In genomic region chr10:34539533-34540315, GRCh38 we compare ENCODE assay signal across 12 cellular contexts.
A peak's percentile ranks its signal among the peaks of the same experiment; 100 is the strongest.
DNase-seq lines count a peak whose midpoint lies in the region; ATAC-seq, FAIRE-seq and TF ChIP-seq lines count a peak whose summit lies in the region.
"Had no signal": no experiment of that assay in that cellular context is flagged by ENCODE, and none has a peak within 500 bp of the region (broad histone marks: within the 10 kb centered on the region; RNA-seq: fewer than 3 reads in every experiment).

No MANE protein-coding gene starts in this region.

- H3K36me3 Mint-ChIP-seq in CD8-positive, alpha-beta T cell, result no peaks in the 10 kb centered on the region
- H3K36me3 Mint-ChIP-seq: CD14-positive monocyte had no signal

- POLR2A ChIA-PET in A549 (lab: Yijun Ruan, JAX), result interaction anchor here (1.2 kb wide), 1 partner anchor 16 kb away, joined by 4 read pairs; no protein-coding TSS in a partner anchor
- POLR2A ChIA-PET in CD8-positive, alpha-beta T cell (lab: Charles Lee), result no interaction called here

- no peak overlapping the region for H3K27ac Mint-ChIP-seq in CD8-positive, alpha-beta T cell
- H3K27ac Mint-ChIP-seq: CD14-positive monocyte had no signal

- no peak for TF ChIP-seq POLR2A in A549 (IDR thresholded peaks at IDR 0.05; ENCODE audit: low read length)

- H3K9me3 ChIP-seq in A549 (no peaks in the 10 kb centered on the region), kidney (ENCODE audit: control insufficient read depth in 1 of 2, low read length in 2 of 2) (no peaks in the 10 kb centered on the region)
- H3K9me3 ChIP-seq in CD8-positive, alpha-beta T cell (ENCODE audit: low read length), result no peaks in the 10 kb centered on the region
- H3K9me3 ChIP-seq: thoracic aorta had no signal

- no peak for FAIRE-seq in A549 (lab: Jason Lieb, UNC)
- FAIRE-seq in kidney (lab: Jason Lieb, UNC), result no peak

- TF ChIP-seq RAD21 in A549 (conservative IDR thresholded peaks at IDR 0.05 in 1 of 2, IDR thresholded peaks at IDR 0.05 in 1 of 2), result no peak

- H3K4me3 ChIP-seq in A549 (peak overlapping the region; percentile 31), kidney (ENCODE audit: low read length in 2 of 2) (peak overlapping the region; percentile 28)
- no peak overlapping the region for H3K4me3 ChIP-seq in CD8-positive, alpha-beta T cell (ENCODE audit: low read depth, low read length)
- H3K4me3 ChIP-seq: thoracic aorta had no signal

- WGBS in A549 (ENCODE audit: missing lambda C conversion rate), result 12% methylated on average over 13 of the region's 13 CpGs

- CTCF ChIA-PET in A549 (lab: Yijun Ruan, JAX), result interaction anchor here (0.6 to 1.7 kb wide), 4 partner anchors 9 to 1333 kb away, joined by 3 to 10 read pairs (median 4); no protein-coding TSS in a partner anchor
- CTCF ChIA-PET in CD8-positive, alpha-beta T cell (lab: Charles Lee), result no interaction called here

- TF ChIP-seq EP300 in A549 (IDR thresholded peaks at IDR 0.05), result no peak

- intact Hi-C loops in kidney (cut with DNase I), result no loop called here
- intact Hi-C loops in CD8-positive, alpha-beta T cell (cut with DNase I, micrococcal nuclease), result no loop called here

- H3K9ac ChIP-seq in kidney (ENCODE audit: low read length in 2 of 2), result no peak overlapping the region

- H3K4me2 ChIP-seq in A549, result peak overlapping the region; percentile 82

- TF ChIP-seq CTCF in A549 (IDR thresholded peaks at IDR 0.05), result no peak
- no peak for TF ChIP-seq CTCF in kidney (IDR thresholded peaks at IDR 0.05; ENCODE audit: borderline replicate concordance, extremely low read depth, insufficient read depth)
- no peak for TF ChIP-seq CTCF in GM10266 (IDR thresholded peaks at IDR 0.05; ENCODE audit: control insufficient read depth, insufficient read depth, low read depth, missing control alignments)
- no peak for TF ChIP-seq CTCF in CD8-positive, alpha-beta T cell (IDR thresholded peaks at IDR 0.05)

- H3K27ac ChIP-seq in A549, result peak overlapping the region; percentile 81 to 86
- H3K27ac ChIP-seq in kidney (ENCODE audit: low read depth in 2 of 2, low read length in 2 of 2), result no peak overlapping the region
- no peak overlapping the region for H3K27ac ChIP-seq in CD8-positive, alpha-beta T cell (ENCODE audit: low read depth, low read length)
- H3K27ac ChIP-seq: thoracic aorta had no signal

- no peaks in the 10 kb centered on the region for H3K4me1 Mint-ChIP-seq in CD8-positive, alpha-beta T cell (ENCODE audit: low read depth)
- H3K4me1 Mint-ChIP-seq: CD14-positive monocyte had no signal

- H3K4me3 Mint-ChIP-seq in CD8-positive, alpha-beta T cell, result no peak overlapping the region
- H3K4me3 Mint-ChIP-seq: neural crest cell had no signal

- no peaks in the 10 kb centered on the region for H3K27me3 ChIP-seq in CD8-positive, alpha-beta T cell (ENCODE audit: insufficient read depth, low read length)

- no peaks in the 10 kb centered on the region for H3K36me3 ChIP-seq in kidney (ENCODE audit: control insufficient read depth in 1 of 2, insufficient read depth in 2 of 2, low read length in 2 of 2)
- H3K36me3 ChIP-seq in CD8-positive, alpha-beta T cell (ENCODE audit: insufficient read depth, low read length), result no peaks in the 10 kb centered on the region
- H3K36me3 ChIP-seq: thoracic aorta had no signal

- peak in 1 of 2 experiments; percentile 56 for DNase-seq in A549 (ENCODE audit: low read depth in 1 of 2, low spot score in 1 of 2)
- peak; percentile 66 for DNase-seq in RPMI8226
- DNase-seq in kidney, result no peak
- DNase-seq in GM10266 (ENCODE audit: extremely low spot score), result no peak
- no peak for DNase-seq in CD8-positive, alpha-beta T cell
- DNase-seq in DMS 273 (lab: John Stamatoyannopoulos, UW; ENCODE audit: unreplicated experiment), result no peak
- no peak for DNase-seq in HuH-7.5 (ENCODE audit: low spot score)
- DNase-seq: activated CD4-positive, alpha-beta T cell treated with anti-CD3 and anti-CD28 coated beads for 4 hours had no signal

- no peaks in the 10 kb centered on the region for H3K9me3 Mint-ChIP-seq in CD8-positive, alpha-beta T cell
- H3K9me3 Mint-ChIP-seq: CD14-positive monocyte, neural crest cell had no signal

- ATAC-seq in A549, result peak; percentile 78 to 80
- ATAC-seq in GM21515 (IDR thresholded peaks at IDR 0.05; ENCODE audit: unreplicated experiment), result peak; percentile 36
- ATAC-seq in CD8-positive, alpha-beta T cell, result no peak

- no peaks in the 10 kb centered on the region for H3K27me3 Mint-ChIP-seq in CD8-positive, alpha-beta T cell (ENCODE audit: low read depth)

- peaks cover 61% of the 10 kb centered on the region for H3K4me1 ChIP-seq in A549
- H3K4me1 ChIP-seq in kidney (ENCODE audit: control insufficient read depth in 1 of 2, insufficient read depth in 1 of 2, low read depth in 1 of 2, low read length in 2 of 2), result peaks cover 6 to 9% of the 10 kb centered on the region in 2 donors
- no peaks in the 10 kb centered on the region for H3K4me1 ChIP-seq in CD8-positive, alpha-beta T cell (ENCODE audit: insufficient read depth, low read length)

TF ChIP-seq in A549, 52 proteins besides CTCF, POLR2A, EP300 and RAD21:
- TF ChIP-seq E2F6 (IDR thresholded peaks at IDR 0.05; ENCODE audit: borderline replicate concordance, low read depth) (no peak), KDM5A (IDR thresholded peaks at IDR 0.05) (no peak), MAFK (IDR thresholded peaks at IDR 0.05; ENCODE audit: partially characterized antibody) (peak; percentile 2), CEBPB (IDR thresholded peaks at IDR 0.05) (peak in 1 of 2 experiments; percentile 70; a peak in 1 of 4 replicates)

Comparison
In these comparisons a context has a peak if more than half of its experiments do, and no peak if none do; other contexts are left out.
1. H3K27ac ChIP-seq: peak in A549 (2 of 2); none in kidney (0 of 2) and CD8-positive, alpha-beta T cell (single experiment).